In the genomic region with DNA sequence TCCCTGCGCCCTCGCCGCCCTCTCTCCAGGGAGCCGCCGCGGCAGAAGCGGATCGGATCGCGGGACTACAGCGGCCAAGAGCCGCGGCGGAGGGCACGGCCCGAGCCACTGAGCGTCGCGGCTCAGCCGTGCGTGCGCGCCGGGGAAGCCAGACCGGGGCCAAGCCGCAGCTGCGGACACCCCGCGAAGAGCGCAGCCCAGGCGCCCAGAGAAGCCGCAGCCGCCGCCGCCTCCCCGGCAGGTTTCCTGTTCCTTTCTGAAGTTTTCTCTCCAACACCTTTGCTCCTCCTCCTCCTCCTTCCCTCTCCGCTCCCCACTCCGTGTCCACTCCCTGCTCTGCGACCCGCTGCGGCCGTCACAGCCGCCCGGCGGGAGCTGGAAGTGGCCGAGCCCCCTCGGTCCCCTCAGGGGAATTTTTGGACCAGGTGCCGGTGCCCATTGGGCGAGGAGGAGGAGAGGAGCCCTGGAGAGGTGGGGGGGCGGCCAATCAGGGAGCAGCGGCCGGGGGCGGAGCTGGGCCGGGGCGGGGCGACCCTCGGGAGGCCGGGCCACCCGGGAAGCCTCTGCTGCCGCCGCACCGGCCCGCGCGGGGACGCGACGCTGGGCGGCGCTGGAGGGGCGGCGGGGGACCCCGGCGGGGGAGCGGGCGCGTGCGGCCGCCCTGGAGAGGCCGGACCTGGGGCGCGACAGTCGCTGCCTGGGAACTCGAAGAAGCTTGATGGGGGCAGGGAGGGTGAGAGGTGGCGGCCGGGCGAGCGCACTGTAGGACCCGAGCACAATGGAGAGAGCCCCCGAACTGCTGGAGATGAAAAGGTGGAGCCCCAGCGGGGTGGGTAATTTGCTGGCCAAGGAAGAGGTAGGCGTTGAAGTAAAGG, we compare ENCODE assay signal across 8 cellular contexts. TPM values are rescaled to one million over a fixed set of nuclear protein-coding genes. Genes with fewer than 3 reads are reported as not detected.
DNase-seq lines count a peak whose midpoint lies in the region; ATAC-seq and TF ChIP-seq lines count a peak whose summit lies in the region.

A gene (minus strand): TSS at position 378 of the 875 bp plus-strand sequence. CDS start 413 bp downstream, outside the sequence.

- H3K27ac Mint-ChIP-seq in activated B cell treated with CpG ODN at 0.5 μM for 24 hours: peak within 1 kb of the TSS; percentile 99

- peak within 1 kb of the TSS; percentile 91 for H3K27ac ChIP-seq in caudate nucleus (ENCODE audit: low read depth, low read length)

- no peaks in the 10 kb centered on the region for H3K9me3 Mint-ChIP-seq in activated B cell treated with CpG ODN at 0.5 μM for 24 hours

- peaks cover 6% of the 10 kb centered on the region for H3K36me3 Mint-ChIP-seq in activated B cell treated with CpG ODN at 0.5 μM for 24 hours (ENCODE audit: low read depth)

- intact Hi-C loops in activated B cell treated with CpG ODN at 0.5 μM for 24 hours (cut with micrococcal nuclease): loop anchor here (1.0 to 5.0 kb wide), 12 partner anchors 13 to 1581 kb away; a partner anchor contains a TSS

- peaks cover 46% of the 10 kb centered on the region for H3K4me1 Mint-ChIP-seq in activated B cell treated with CpG ODN at 0.5 μM for 24 hours

- no peaks in the 10 kb centered on the region for H3K27me3 Mint-ChIP-seq in activated B cell treated with CpG ODN at 0.5 μM for 24 hours

- peak; percentile 69 for ATAC-seq in GM18867 (IDR thresholded peaks at IDR 0.05; ENCODE audit: unreplicated experiment)
- peak; percentile 73 for ATAC-seq in HG03097 (IDR thresholded peaks at IDR 0.05; ENCODE audit: low FRiP score, unreplicated experiment)
- peak; percentile 89 for ATAC-seq in activated B cell treated with CpG ODN at 0.5 μM for 24 hours (ENCODE audit: low read depth)

- H3K4me3 Mint-ChIP-seq in activated B cell treated with CpG ODN at 0.5 μM for 24 hours: peak within 1 kb of the TSS; percentile 96

- CTCF ChIA-PET in activated B cell treated with CpG ODN at 0.5 μM for 24 hours (lab: Charles Lee): interaction anchor here (1.0 to 3.9 kb wide), 10 partner anchors 10 to 473 kb away, joined by 3 to 23 read pairs (median 4); no protein-coding TSS in a partner anchor

- no peak for TF ChIP-seq CTCF in activated B cell treated with CpG ODN at 0.5 μM for 24 hours (IDR thresholded peaks at IDR 0.05)

- DNase-seq in AG08396 (ENCODE audit: low spot score) (peak; percentile 98), NCI-H2196 (lab: John Stamatoyannopoulos, UW; ENCODE audit: unreplicated experiment) (peak; percentile 100), activated B cell treated with CpG ODN at 0.5 μM for 24 hours (peak; percentile 94), caudate nucleus (lab: John Stamatoyannopoulos, UW) (peak; percentile 25 to 96 (median 88)), iris pigment epithelial cell (ENCODE audit: low read depth) (peak; percentile 90)
- DNase-seq in stimulated activated CD4-positive, alpha-beta T cell treated with anti-CD3 and anti-CD28 coated beads, Interleukin-12 subunit alpha, Interleukin-12 subunit beta, amount 100 ng/mL, for 48 hours (ENCODE audit: low read depth in 2 of 3, low spot score in 1 of 3): peak; percentile 84 to 92 (median 86)

- POLR2A ChIA-PET in activated B cell treated with CpG ODN at 0.5 μM for 24 hours (lab: Charles Lee): interaction anchor here (0.5 to 3.5 kb wide), 40 partner anchors 8 to 1823 kb away, joined by 3 to 31 read pairs (median 5); a partner anchor contains a TSS

RNA-seq across cellular contexts. Expression of the gene that starts here (rescaled TPM):
- 66.3 and 74.5 TPM in 2 replicates for total RNA-seq in activated B cell treated with CpG ODN at 0.5 μM for 24 hours

Comparison
In these comparisons a context has a peak if more than half of its experiments do, and no peak if none do; other contexts are left out.
1. Peak in every context shown above with its lines: DNase-seq, ATAC-seq and H3K27ac ChIP-seq.